8 cellular contexts compared by ENCODE assay signal in the genomic region with DNA sequence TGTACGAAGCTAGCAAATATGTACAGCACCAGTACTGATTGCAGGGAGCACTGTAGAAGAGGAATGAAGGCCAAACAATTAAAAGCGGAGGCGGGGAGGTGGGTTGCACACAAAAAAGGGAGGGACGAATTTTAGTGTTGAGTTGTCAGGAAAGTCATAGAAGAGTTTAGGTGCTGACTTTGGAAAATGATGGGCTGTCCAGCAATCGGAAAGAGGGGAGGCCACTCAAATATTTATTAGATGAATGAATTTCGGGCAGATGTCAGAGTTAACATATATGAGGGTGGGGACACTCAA.
DNase-seq lines count a peak whose midpoint lies in the region; ATAC-seq and TF ChIP-seq lines count a peak whose summit lies in the region.

No MANE protein-coding gene starts in this region.

- H3K27ac Mint-ChIP-seq in activated naive CD8-positive, alpha-beta T cell = peak overlapping the region; percentile 98
- peak overlapping the region; percentile 100 for H3K27ac Mint-ChIP-seq in stimulated activated naive CD8-positive, alpha-beta T cell treated with anti-CD3 and anti-CD28 coated beads, Interleukin-15, amount 100 ng/mL, for 72 hours

- H3K9me3 Mint-ChIP-seq in activated naive CD8-positive, alpha-beta T cell (ENCODE audit: low read depth) = no peaks in the 10 kb centered on the region
- no peaks in the 10 kb centered on the region for H3K9me3 Mint-ChIP-seq in stimulated activated naive CD8-positive, alpha-beta T cell treated with anti-CD3 and anti-CD28 coated beads, Interleukin-15, amount 100 ng/mL, for 72 hours

- H3K36me3 ChIP-seq in HUES6 (ENCODE audit: control insufficient read depth, insufficient read depth, low read length) (peaks cover 6% of the 10 kb centered on the region; the same call in 1 of the 2 replicates), iPS-20b (ENCODE audit: insufficient read depth, low read depth, low read length) (0 out of 2 replicates have a peak, but pooled peaks cover 6% of the 10 kb centered on the region)

- no peak for ATAC-seq in stimulated activated naive CD8-positive, alpha-beta T cell treated with anti-CD3 and anti-CD28 coated beads, Interleukin-15, amount 100 ng/mL, for 72 hours
- ATAC-seq in GM21526 (IDR thresholded peaks at IDR 0.05; ENCODE audit: low FRiP score, unreplicated experiment) = no peak

- no peak for TF ChIP-seq POLR2A in erythroblast (IDR thresholded peaks at IDR 0.05; ENCODE audit: low read length)

- H3K27me3 Mint-ChIP-seq in activated naive CD8-positive, alpha-beta T cell = no peaks in the 10 kb centered on the region
- H3K27me3 Mint-ChIP-seq in stimulated activated naive CD8-positive, alpha-beta T cell treated with anti-CD3 and anti-CD28 coated beads, Interleukin-15, amount 100 ng/mL, for 72 hours = no peaks in the 10 kb centered on the region

- no peak for DNase-seq in stimulated activated naive CD8-positive, alpha-beta T cell treated with anti-CD3 and anti-CD28 coated beads, Interleukin-15, amount 100 ng/mL, for 72 hours
- DNase-seq in CD1c-positive myeloid dendritic cell (ENCODE audit: extremely low spot score) (no peak), erythroblast (lab: John Stamatoyannopoulos, UW) (no peak), NCI-H187 treated with DMSO at 0.1 percent for 48 hours (lab: John Stamatoyannopoulos, UW) (no peak)

- H3K9ac ChIP-seq in HUES6 (ENCODE audit: low read length) = peak overlapping the region; percentile 98
- peak overlapping the region; percentile 99 for H3K9ac ChIP-seq in iPS-20b (ENCODE audit: low read depth, low read length)

- H3K9me3 ChIP-seq in HUES6 (ENCODE audit: control insufficient read depth, insufficient read depth, low read depth, low read length) = no peaks in the 10 kb centered on the region
- no peaks in the 10 kb centered on the region for H3K9me3 ChIP-seq in iPS-20b (ENCODE audit: insufficient read depth, low read depth, low read length)

- H3K4me1 ChIP-seq in HUES6 (ENCODE audit: control insufficient read depth, insufficient read depth, low read length) (peaks cover 6% of the 10 kb centered on the region; the same call in 1 of the 2 replicates), iPS-20b (ENCODE audit: insufficient read depth, low read length) (peaks cover 13% of the 10 kb centered on the region; the same call in 1 of the 2 replicates)

- H3K4me3 Mint-ChIP-seq in activated naive CD8-positive, alpha-beta T cell = peak overlapping the region; percentile 96
- peak overlapping the region; percentile 97 to 98 for H3K4me3 Mint-ChIP-seq in stimulated activated naive CD8-positive, alpha-beta T cell treated with anti-CD3 and anti-CD28 coated beads, Interleukin-15, amount 100 ng/mL, for 72 hours

- H3K27me3 ChIP-seq in HUES6 (ENCODE audit: control insufficient read depth, insufficient read depth, low read length) (no peaks in the 10 kb centered on the region), iPS-20b (ENCODE audit: insufficient read depth, low read length) (no peaks in the 10 kb centered on the region)

- peaks cover 45% of the 10 kb centered on the region for H3K4me1 Mint-ChIP-seq in activated naive CD8-positive, alpha-beta T cell (ENCODE audit: low read depth)
- H3K4me1 Mint-ChIP-seq in stimulated activated naive CD8-positive, alpha-beta T cell treated with anti-CD3 and anti-CD28 coated beads, Interleukin-15, amount 100 ng/mL, for 72 hours = peaks cover 43% of the 10 kb centered on the region

- H3K27ac ChIP-seq in HUES6 (ENCODE audit: low read depth, low read length) (peak overlapping the region; percentile 92), iPS-20b (ENCODE audit: low read length) (peak overlapping the region; percentile 95)

- peaks cover 15% of the 10 kb centered on the region for H3K36me3 Mint-ChIP-seq in activated naive CD8-positive, alpha-beta T cell

- H3K4me3 ChIP-seq in HUES6 (ENCODE audit: low read depth, low read length) (peak overlapping the region; percentile 95), iPS-20b (ENCODE audit: low read length) (peak overlapping the region; percentile 97)
